In the genomic region with DNA sequence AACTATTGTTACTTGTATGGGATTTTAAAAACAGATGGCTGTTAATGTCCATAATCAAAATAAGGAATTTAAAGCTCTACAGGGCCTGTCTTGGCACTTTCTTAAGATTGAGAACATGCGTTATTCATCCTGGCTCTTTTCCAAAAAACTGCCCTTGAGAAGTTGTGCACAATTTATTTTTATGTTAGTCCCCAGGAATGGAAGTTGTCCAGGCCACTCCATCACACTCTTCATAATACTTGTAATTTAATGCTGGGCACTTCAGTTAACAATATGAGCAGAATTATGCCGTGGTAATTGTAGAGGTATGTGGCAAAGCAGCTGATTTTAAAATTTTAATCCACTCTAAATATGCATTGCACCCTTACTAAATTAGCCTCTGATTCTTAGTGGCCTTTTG, we compare ENCODE assay signal across 11 cellular contexts. TPM values are rescaled to one million over a fixed set of nuclear protein-coding genes. Genes with fewer than 3 reads are reported as not detected.
A peak's percentile ranks its signal among the peaks of the same experiment; 100 is the strongest.
DNase-seq lines count a peak whose midpoint lies in the region; ATAC-seq and TF ChIP-seq lines count a peak whose summit lies in the region.
"Had no signal": no experiment of that assay in that cellular context is flagged by ENCODE, and none has a peak within 500 bp of the region (broad histone marks: within the 10 kb centered on the region; RNA-seq: fewer than 3 reads in every experiment).

No MANE protein-coding gene starts in this region.

- no peak overlapping the region for H3K4me3 Mint-ChIP-seq in CD14-positive monocyte
- H3K4me3 Mint-ChIP-seq: activated T-cell treated with anti-CD3 and anti-CD28 coated beads, Interleukin-2, amount 50 U/mL, for 24 hours had no signal

- H3K27ac Mint-ChIP-seq in CD14-positive monocyte: no peak overlapping the region
- H3K27ac Mint-ChIP-seq: activated T-cell treated with anti-CD3 and anti-CD28 coated beads, Interleukin-2, amount 50 U/mL, for 24 hours had no signal

- intact Hi-C loops in CD14-positive monocyte (cut with micrococcal nuclease): no loop called here

- H3K9me3 Mint-ChIP-seq in CD14-positive monocyte: no peaks in the 10 kb centered on the region
- H3K9me3 Mint-ChIP-seq: activated T-cell treated with anti-CD3 and anti-CD28 coated beads, Interleukin-2, amount 50 U/mL, for 24 hours had no signal

- in situ Hi-C loops in astrocyte of the spinal cord (cut with HindIII; ENCODE audit: low sequenced_read_pairs): no loop called here

- DNase-seq in AG20443 (ENCODE audit: low spot score) (peak; percentile 13), NCI-H187 (lab: John Stamatoyannopoulos, UW) (peak; percentile 32 to 36), astrocyte of the spinal cord (ENCODE audit: low read depth, low spot score) (peak; percentile 60), iris pigment epithelial cell (ENCODE audit: low read depth) (peak; percentile 75), germinal center (ENCODE audit: low spot score) (no peak), CD14-positive monocyte (ENCODE audit: low spot score) (no peak)
- DNase-seq: activated T-cell treated with anti-CD3 and anti-CD28 coated beads, Interleukin-2, amount 50 U/mL, for 24 hours; NCI-H345; occipital lobe had no signal

- H3K27me3 Mint-ChIP-seq in CD14-positive monocyte (ENCODE audit: low read depth in 3 of 3): peaks cover 0 to 1% (median 0%) of the 10 kb centered on the region in 3 donors
- H3K27me3 Mint-ChIP-seq: activated T-cell treated with anti-CD3 and anti-CD28 coated beads, Interleukin-2, amount 50 U/mL, for 24 hours had no signal

- no peaks in the 10 kb centered on the region for H3K4me1 Mint-ChIP-seq in CD14-positive monocyte

- ATAC-seq in GM18858 (IDR thresholded peaks at IDR 0.05; ENCODE audit: unreplicated experiment) (no peak), GM18867 (IDR thresholded peaks at IDR 0.05; ENCODE audit: unreplicated experiment) (no peak)

- TF ChIP-seq CTCF in astrocyte of the spinal cord (IDR thresholded peaks at IDR 0.05; ENCODE audit: low read depth, low read length): no peak
- no peak for TF ChIP-seq CTCF in CD14-positive monocyte (IDR thresholded peaks at IDR 0.05)

- no peaks in the 10 kb centered on the region for H3K36me3 Mint-ChIP-seq in CD14-positive monocyte

- no peak overlapping the region for H3K4me3 ChIP-seq in astrocyte of the spinal cord (ENCODE audit: low read depth, low read length)

RNA-seq across cellular contexts. Expression of a gene that starts 51.8 kb away (rescaled TPM):
- polyA plus RNA-seq in CD14-positive monocyte: not detected

Comparison
In these comparisons a context has a peak if more than half of its experiments do, and no peak if none do; other contexts are left out.
1. DNase-seq: peak in AG20443 (single experiment), NCI-H187 (2 of 2), astrocyte of the spinal cord (single experiment) and iris pigment epithelial cell (single experiment); none in germinal center (single experiment) and CD14-positive monocyte (single experiment).